In genomic region chr22:43014876-43015676, GRCh38 we compare ENCODE assay signal across 8 cellular contexts. TPM values are rescaled to one million over a fixed set of nuclear protein-coding genes. Genes with fewer than 3 reads are reported as not detected.
A peak's percentile ranks its signal among the peaks of the same experiment; 100 is the strongest.
DNase-seq lines count a peak whose midpoint lies in the region; ATAC-seq and TF ChIP-seq lines count a peak whose summit lies in the region.

PACSIN2 (minus strand) TSS chr22:43015149; CDS start chr22:42912080, 103,069 bp downstream.

- no peaks in the 10 kb centered on the region for H3K27me3 ChIP-seq in fibroblast of lung (ENCODE audit: control insufficient read depth, insufficient read depth, low read length)

- H3K4me3 Mint-ChIP-seq in naive thymus-derived CD8-positive, alpha-beta T cell, result peak within 1 kb of the TSS; percentile 94 to 99 (median 97)
- H3K4me3 Mint-ChIP-seq in stimulated activated naive B cell treated with anti-CD40 and anti-IgM and Interleukin-4, amounts not matched to agents 10 μg/mL and 1 μg/mL and 100 μg/mL, for 72 hours, result peak within 1 kb of the TSS; percentile 96 to 98

- H3K27ac Mint-ChIP-seq in naive thymus-derived CD8-positive, alpha-beta T cell, result peak within 1 kb of the TSS; percentile 94 to 99 (median 97)
- H3K27ac Mint-ChIP-seq in stimulated activated naive B cell treated with anti-CD40 and anti-IgM and Interleukin-4, amounts not matched to agents 10 μg/mL and 1 μg/mL and 100 μg/mL, for 72 hours, result peak within 1 kb of the TSS; percentile 96

- POLR2A ChIA-PET in naive thymus-derived CD8-positive, alpha-beta T cell (lab: Charles Lee), result interaction anchor here (0.5 to 2.6 kb wide), 11 partner anchors 9 to 400 kb away, joined by 3 to 15 read pairs (median 4); partner anchors contain the start of genes ARFGAP3, BIK and POLDIP3

- H3K79me2 ChIP-seq in fibroblast of lung (ENCODE audit: control insufficient read depth, insufficient read depth, low read length), result peaks cover 42% of the 10 kb centered on the region

- peak within 1 kb of the TSS; percentile 96 for H3K4me2 ChIP-seq in fibroblast of lung (ENCODE audit: extremely low read depth, insufficient read depth, low read length)

- H3K36me3 ChIP-seq in fibroblast of lung (ENCODE audit: control insufficient read depth, insufficient read depth, low read length), result no peaks in the 10 kb centered on the region

- H3K4me3 ChIP-seq in LNCaP clone FGC (ENCODE audit: low read depth, low read length) (peak within 1 kb of the TSS; percentile 83), fibroblast of lung (replicated peaks in 1 of 4; ENCODE audit: control extremely low read depth in 1 of 4, insufficient read depth in 1 of 4, low read depth in 3 of 4, low read length in 4 of 4) (peak within 1 kb of the TSS; percentile 73 to 85 (median 83))

- H3K9me3 Mint-ChIP-seq in naive thymus-derived CD8-positive, alpha-beta T cell, result no peaks in the 10 kb centered on the region
- no peaks in the 10 kb centered on the region for H3K9me3 Mint-ChIP-seq in stimulated activated naive B cell treated with anti-CD40 and anti-IgM and Interleukin-4, amounts not matched to agents 10 μg/mL and 1 μg/mL and 100 μg/mL, for 72 hours

- H4K20me1 ChIP-seq in fibroblast of lung (ENCODE audit: control insufficient read depth, extremely low read depth, insufficient read depth, low read length), result no peaks in the 10 kb centered on the region

- H3K4me1 Mint-ChIP-seq in naive thymus-derived CD8-positive, alpha-beta T cell, result peaks cover 19 to 37% (median 31%) of the 10 kb centered on the region in 4 donors
- peaks cover 20 to 35% of the 10 kb centered on the region in 2 donors for H3K4me1 Mint-ChIP-seq in stimulated activated naive B cell treated with anti-CD40 and anti-IgM and Interleukin-4, amounts not matched to agents 10 μg/mL and 1 μg/mL and 100 μg/mL, for 72 hours

- peak within 1 kb of the TSS; percentile 73 for H3K27ac ChIP-seq in fibroblast of lung (ENCODE audit: insufficient read depth, low read length)

- TF ChIP-seq CTCF in LNCaP clone FGC (IDR thresholded peaks at IDR 0.05; ENCODE audit: control insufficient read depth, extremely low read depth, insufficient read depth) (no peak), fibroblast of lung (conservative IDR thresholded peaks at IDR 0.05 in 1 of 2, IDR thresholded peaks at IDR 0.05 in 1 of 2; ENCODE audit: low read depth in 1 of 2, low read length in 2 of 2) (no peak)

- H3K9ac ChIP-seq in fibroblast of lung (ENCODE audit: insufficient read depth, low read length), result peak within 1 kb of the TSS; percentile 79

- DNase-seq in ELF-1 (ENCODE audit: low read depth, low spot score) (peak; percentile 99), H4 (ENCODE audit: low spot score) (peak; percentile 96), LNCaP clone FGC (ENCODE audit: low read depth) (peak; percentile 91), RPMI8226 (peak; percentile 99), fibroblast of lung (ENCODE audit: low read depth in 2 of 2) (peak; percentile 97 to 98)
- peak; percentile 98 for DNase-seq in activated T-helper 1 cell treated with anti-CD3 and anti-CD28 coated beads, Interleukin-2, amount 50 U/mL, for 16 hours (ENCODE audit: low read depth in 1 of 2, low spot score in 1 of 2)
- DNase-seq in naive thymus-derived CD8-positive, alpha-beta T cell, result peak; percentile 96 to 100 (median 98)
- DNase-seq in stimulated activated naive B cell treated with anti-CD40 and anti-IgM and Interleukin-4, amounts not matched to agents 10 μg/mL and 1 μg/mL and 100 μg/mL, for 72 hours, result peak; percentile 99

- no peaks in the 10 kb centered on the region for H3K9me3 ChIP-seq in fibroblast of lung (ENCODE audit: control insufficient read depth, insufficient read depth, low read depth, low read length)

- peak within 1 kb of the TSS; percentile 85 for H2AFZ ChIP-seq in fibroblast of lung (ENCODE audit: low read length)

- peak; percentile 97 to 98 for ATAC-seq in naive thymus-derived CD8-positive, alpha-beta T cell
- peak; percentile 97 to 99 for ATAC-seq in stimulated activated naive B cell treated with anti-CD40 and anti-IgM and Interleukin-4, amounts not matched to agents 10 μg/mL and 1 μg/mL and 100 μg/mL, for 72 hours (replicated peaks)

- peaks cover 3% of the 10 kb centered on the region for H3K4me1 ChIP-seq in fibroblast of lung (ENCODE audit: control insufficient read depth, extremely low read depth, insufficient read depth, low read length)

- H3K27me3 Mint-ChIP-seq in naive thymus-derived CD8-positive, alpha-beta T cell, result no peaks in the 10 kb centered on the region
- H3K27me3 Mint-ChIP-seq in stimulated activated naive B cell treated with anti-CD40 and anti-IgM and Interleukin-4, amounts not matched to agents 10 μg/mL and 1 μg/mL and 100 μg/mL, for 72 hours, result no peaks in the 10 kb centered on the region

- H3K36me3 Mint-ChIP-seq in naive thymus-derived CD8-positive, alpha-beta T cell, result no peaks in the 10 kb centered on the region
- peaks cover 0 to 2% of the 10 kb centered on the region in 2 donors for H3K36me3 Mint-ChIP-seq in stimulated activated naive B cell treated with anti-CD40 and anti-IgM and Interleukin-4, amounts not matched to agents 10 μg/mL and 1 μg/mL and 100 μg/mL, for 72 hours

RNA-seq across cellular contexts. Expression of gene PACSIN2, which starts in this region (rescaled TPM):
- total RNA-seq in H4 (2014; rRNA removed; shearing (Covaris generic)), result 52.4 and 56.9 TPM in 2 replicates
- total RNA-seq in fibroblast of lung, result 25.4 and 30.1 TPM in 2 replicates
- polyA plus RNA-seq in fibroblast of lung, result 41.4 and 55.3 TPM in 2 replicates
- 28.6 and 40.8 TPM in 2 replicates for polyA plus RNA-seq in fibroblast of lung (2012)
- 18.3 and 26.8 TPM in 2 replicates for polyA minus RNA-seq in fibroblast of lung (ENCODE audit: low replicate concordance)
- 10 to 100 TPM; 37.6 to 44.9 TPM for total RNA-seq in naive thymus-derived CD8-positive, alpha-beta T cell
- 10 to 100 TPM; 21.9 to 27.8 (median 23.8) TPM for polyA plus RNA-seq in naive thymus-derived CD8-positive, alpha-beta T cell

Comparison
In these comparisons a context has a peak if more than half of its experiments do, and no peak if none do; other contexts are left out.
1. Peak in every context shown above with its lines: DNase-seq, ATAC-seq, H3K4me3 ChIP-seq and H3K27ac ChIP-seq.